In genomic region chr17:76179496-76180467, GRCh38 we compare ENCODE assay signal across 8 cellular contexts. TPM values are rescaled to one million over a fixed set of nuclear protein-coding genes. Genes with fewer than 3 reads are reported as not detected.
DNase-seq lines count a peak whose midpoint lies in the region; ATAC-seq and TF ChIP-seq lines count a peak whose summit lies in the region.

No MANE protein-coding gene starts in this region.

- intact Hi-C loops in left colon (cut with DNase I, micrococcal nuclease) = loop anchor here (5.0 kb wide), 2 partner anchors 52 to 98 kb away; no protein-coding TSS in a partner anchor
- intact Hi-C loops in adrenal gland (cut with DNase I) = loop anchor here in 1 of 2 donors (5.0 to 10.0 kb wide), 2 partner anchors 57 to 165 kb away; no protein-coding TSS in a partner anchor

- H3K27me3 Mint-ChIP-seq in activated T-cell treated with anti-CD3 and anti-CD28 coated beads, Interleukin-2, amount 50 U/mL, for 4 hours (ENCODE audit: low read depth) = no peaks in the 10 kb centered on the region

- H3K36me3 ChIP-seq in adrenal gland (replicated peaks in 1 of 2) = no peaks in the 10 kb centered on the region

- peaks cover 3% of the 10 kb centered on the region in 2 donors for H3K4me1 ChIP-seq in adrenal gland (replicated peaks in 1 of 2)

- H3K27ac ChIP-seq in adrenal gland = no peak overlapping the region

- peaks cover 5% of the 10 kb centered on the region for H3K36me3 Mint-ChIP-seq in activated T-cell treated with anti-CD3 and anti-CD28 coated beads, Interleukin-2, amount 50 U/mL, for 4 hours (ENCODE audit: insufficient read depth)

- no peaks in the 10 kb centered on the region for H3K9me3 Mint-ChIP-seq in activated T-cell treated with anti-CD3 and anti-CD28 coated beads, Interleukin-2, amount 50 U/mL, for 4 hours

- H3K4me3 ChIP-seq in adrenal gland = no peak overlapping the region

- H3K9me3 ChIP-seq in adrenal gland (replicated peaks in 1 of 3) = no peaks in the 10 kb centered on the region

- 78 to 83% (median 81%) methylated on average over 6 of the region's 6 CpGs for WGBS in adrenal gland, 4 donors

- no peak for TF ChIP-seq CTCF in adrenal gland (IDR thresholded peaks at IDR 0.05)

- no peaks in the 10 kb centered on the region for H3K27me3 ChIP-seq in adrenal gland

- DNase-seq in EH (ENCODE audit: low read depth) = peak; percentile 36
- peak; percentile 29 for DNase-seq in KG1 (lab: John Stamatoyannopoulos, UW)
- DNase-seq in activated T-cell treated with anti-CD3 and anti-CD28 coated beads, Interleukin-2, amount 50 U/mL, for 4 hours = no peak
- DNase-seq in left colon = no peak
- DNase-seq in NCI-H748 (lab: John Stamatoyannopoulos, UW; ENCODE audit: unreplicated experiment) = no peak
- no peak for DNase-seq in adrenal gland
- no peak for DNase-seq in HuH-7 (ENCODE audit: low spot score)

- peaks cover 62% of the 10 kb centered on the region for H3K4me1 Mint-ChIP-seq in activated T-cell treated with anti-CD3 and anti-CD28 coated beads, Interleukin-2, amount 50 U/mL, for 4 hours (ENCODE audit: low read depth)

- peak overlapping the region; percentile 53 for H3K4me3 Mint-ChIP-seq in activated T-cell treated with anti-CD3 and anti-CD28 coated beads, Interleukin-2, amount 50 U/mL, for 4 hours

- no peak for TF ChIP-seq POLR2A in adrenal gland (IDR thresholded peaks at IDR 0.05)

- ATAC-seq in activated T-cell treated with anti-CD3 and anti-CD28 coated beads, Interleukin-2, amount 50 U/mL, for 4 hours = peak; percentile 79 to 81
- ATAC-seq in left colon = peak; percentile 58
- ATAC-seq in HG03565 (IDR thresholded peaks at IDR 0.05; ENCODE audit: unreplicated experiment) = no peak

RNA-seq across cellular contexts. Expression of gene FOXJ1, which starts 38.7 kb away (rescaled TPM):
- 1 to 10 TPM in 2 of 3 donors, under 1 TPM in 1; 0.71 to 2.8 (median 1.8) TPM for total RNA-seq in activated T-cell treated with anti-CD3 and anti-CD28 coated beads, Interleukin-2, amount 50 U/mL, for 4 hours
- 1 to 10 TPM; 1.6 to 2.8 TPM for total RNA-seq in left colon
- total RNA-seq in adrenal gland = under 1 TPM in 1 of 8 donors, not detected in 7; 0.18 TPM
- under 1 TPM in 1 of 3 donors, not detected in 2; 0.07 TPM for polyA plus RNA-seq in adrenal gland

Comparison
In these comparisons a context has a peak if more than half of its experiments do, and no peak if none do; other contexts are left out.
1. DNase-seq: peak in EH (single experiment) and KG1 (single experiment); none in activated T-cell treated with anti-CD3 and anti-CD28 coated beads, Interleukin-2, amount 50 U/mL, for 4 hours (single experiment), left colon (0 of 2), NCI-H748 (single experiment), adrenal gland (0 of 7) and HuH-7 (single experiment).